ENCODE assay signal across 27 cellular contexts in genomic region chr12:113589437-113589836, GRCh38.
"Had no signal": no experiment of that assay in that cellular context is flagged by ENCODE, and none has a peak within 500 bp of the region (broad histone marks: within the 10 kb centered on the region; RNA-seq: fewer than 3 reads in every experiment).

No MANE protein-coding gene starts in this region.

- ATAC-seq: effector memory CD8-positive, alpha-beta T cell; esophagus mucosa; gastrocnemius medialis; heart left ventricle; left colon; left lobe of liver; lower lobe of right lung; mucosa of descending colon had no signal

- H3K9me3 Mint-ChIP-seq: endodermal cell, mesothelial cell of epicardium had no signal

- H3K36me3 ChIP-seq: colonic mucosa, esophagus squamous epithelium, gastrocnemius medialis, heart left ventricle, left ventricle myocardium inferior, lower lobe of right lung had no signal

- H3K4me1 ChIP-seq: colonic mucosa, gastrocnemius medialis, lower lobe of right lung had no signal

- H3K4me3 Mint-ChIP-seq: dendritic cell treated with granulocyte-macrophage colony-stimulating factor and Interleukin-4, amounts not matched to agents 40 ng/mL and 50 ng/mL, for 4 days; effector memory CD8-positive, alpha-beta T cell; endodermal cell; immature natural killer cell; mesothelial cell of epicardium had no signal

- H3K4me2 ChIP-seq: hepatocyte had no signal

- H3K4me1 Mint-ChIP-seq: mesothelial cell of epicardium had no signal

- H2AFZ ChIP-seq: hepatocyte had no signal

- H3K36me3 Mint-ChIP-seq: immature natural killer cell, mesothelial cell of epicardium had no signal

- H3K4me3 ChIP-seq: colonic mucosa, esophagus squamous epithelium, gastrocnemius medialis, heart left ventricle, hepatocyte, left ventricle myocardium inferior, lower lobe of right lung, mucosa of descending colon had no signal

- DNase-seq: colonic mucosa; cortex of kidney; effector CD8-positive, alpha-beta T cell; effector memory CD8-positive, alpha-beta T cell; endodermal cell; erythroblast; esophagus squamous epithelium; foreskin fibroblast; foreskin melanocyte; gastrocnemius medialis; heart left ventricle; hypothalamus; immature natural killer cell; kidney; kidney glomerular epithelial cell; left colon; left ventricle myocardium inferior; lower lobe of right lung; mesenchymal stem cell; mucosa of descending colon had no signal

- H3K27ac Mint-ChIP-seq: dendritic cell treated with granulocyte-macrophage colony-stimulating factor and Interleukin-4, amounts not matched to agents 40 ng/mL and 50 ng/mL, for 4 days; effector memory CD8-positive, alpha-beta T cell; endodermal cell; immature natural killer cell; mesothelial cell of epicardium had no signal

- H3K79me2 ChIP-seq: hepatocyte had no signal

- FAIRE-seq: endometrium, kidney had no signal

- H3K27ac ChIP-seq: colonic mucosa, epithelial cell of prostate, esophagus squamous epithelium, gastrocnemius medialis, heart left ventricle, hepatocyte, left ventricle myocardium inferior, lower lobe of right lung had no signal

- H3K9me3 ChIP-seq: colonic mucosa, esophagus squamous epithelium, gastrocnemius medialis, lower lobe of right lung, mucosa of descending colon had no signal
